Comparison of ENCODE assay signal across 14 cellular contexts in genomic region chr17:64540118-64540776, GRCh38.
"Had no signal": no experiment of that assay in that cellular context is flagged by ENCODE, and none has a peak within 500 bp of the region (broad histone marks: within the 10 kb centered on the region; RNA-seq: fewer than 3 reads in every experiment).

No MANE protein-coding gene starts in this region.

- H3K27me3 ChIP-seq: brain microvascular endothelial cell, heart left ventricle, left lung, upper lobe of right lung had no signal

- H3K4me3 ChIP-seq: heart left ventricle, left lung, upper lobe of right lung had no signal

- H3K27ac ChIP-seq: brain microvascular endothelial cell, heart left ventricle, left lung, upper lobe of right lung, WERI-Rb-1 had no signal

- H3K9me3 ChIP-seq: heart left ventricle, left lung, upper lobe of right lung had no signal

- H3K4me1 Mint-ChIP-seq: nephron progenitor cell had no signal

- H3K9me3 Mint-ChIP-seq: activated naive CD4-positive, alpha-beta T cell treated with anti-CD3 and anti-CD28 coated beads, Interleukin-2, amount 50 U/mL, for 72 hours; nephron progenitor cell had no signal

- H3K4me1 ChIP-seq: heart left ventricle, left lung had no signal

- H3K4me3 Mint-ChIP-seq: nephron progenitor cell had no signal

- DNase-seq: activated CD4-positive, alpha-beta T cell treated with anti-CD3 and anti-CD28 coated beads for 48 hours; activated effector memory CD4-positive, alpha-beta T cell treated with anti-CD3 and anti-CD28 coated beads, Interleukin-2, amount 50 U/mL, for 16 hours; brain microvascular endothelial cell; cerebellar nuclear complex; heart left ventricle; islet precursor cell; left lung; nephron progenitor cell; stimulated activated CD4-positive, alpha-beta T cell treated with anti-CD3 and anti-CD28 coated beads, Interleukin-2, amount 100 ng/mL, for 48 hours; stimulated activated naive CD4-positive, alpha-beta T cell treated with Interleukin-2 at 50 U/mL for 16 hours; T1000; upper lobe of right lung; WERI-Rb-1 had no signal

- ATAC-seq: left lung, upper lobe of right lung had no signal
